12 cellular contexts compared by ENCODE assay signal in genomic region chr17:10633738-10634379, GRCh38. TPM values are rescaled to one million over a fixed set of nuclear protein-coding genes. Genes with fewer than 3 reads are reported as not detected.
A peak's percentile ranks its signal among the peaks of the same experiment; 100 is the strongest.
DNase-seq lines count a peak whose midpoint lies in the region; ATAC-seq and TF ChIP-seq lines count a peak whose summit lies in the region.
"Had no signal": no experiment of that assay in that cellular context is flagged by ENCODE, and none has a peak within 500 bp of the region (broad histone marks: within the 10 kb centered on the region; RNA-seq: fewer than 3 reads in every experiment).

No MANE protein-coding gene starts in this region.

- no peaks in the 10 kb centered on the region for H3K27me3 Mint-ChIP-seq in mesothelial cell of epicardium (ENCODE audit: low read depth)
- H3K27me3 Mint-ChIP-seq: activated CD4-positive, alpha-beta T cell treated with anti-CD3 and anti-CD28 coated beads, Interleukin-2, amount 10 ng/mL, durations not matched to agents 24 days and 14 days had no signal

- 78 to 84% methylated on average over 8 to 15 of the region's 15 CpGs for WGBS in transverse colon (ENCODE audit: low coverage in 1 of 2), 2 donors

- H3K4me3 Mint-ChIP-seq in mesothelial cell of epicardium, result no peak overlapping the region
- H3K4me3 Mint-ChIP-seq: activated CD4-positive, alpha-beta T cell treated with anti-CD3 and anti-CD28 coated beads, Interleukin-2, amount 10 ng/mL, durations not matched to agents 24 days and 14 days; nephron had no signal

- H3K27me3 ChIP-seq in OCI-LY3 (ENCODE audit: low read depth, low read length), result no peaks in the 10 kb centered on the region
- no peaks in the 10 kb centered on the region for H3K27me3 ChIP-seq in transverse colon

- H3K27ac Mint-ChIP-seq in mesothelial cell of epicardium, result no peak overlapping the region
- H3K27ac Mint-ChIP-seq: activated CD4-positive, alpha-beta T cell treated with anti-CD3 and anti-CD28 coated beads, Interleukin-2, amount 10 ng/mL, durations not matched to agents 24 days and 14 days; nephron had no signal

- H3K27ac ChIP-seq in OCI-LY3 (ENCODE audit: low read length) (no peak overlapping the region), transverse colon (no peak overlapping the region)
- H3K27ac ChIP-seq: RWPE1 had no signal

- no peaks in the 10 kb centered on the region for H3K79me2 ChIP-seq in OCI-LY3 (ENCODE audit: low read length)

- in situ Hi-C loops in transverse colon (cut with MboI; ENCODE audit: low pct_ligation_motif_present in 1 of 4, low pct_unique_long_range_greater_than_20kb in 1 of 4, low sequenced_read_pairs in 3 of 4), result loop anchor here in 3 of 4 donors (25.0 kb wide), 2 partner anchors 203 to 503 kb away; partner anchors contain the start of gene PIRT (in 2 of the 3)

- H3K4me3 ChIP-seq in OCI-LY3 (ENCODE audit: low read length) (peak overlapping the region; percentile 34), transverse colon (no peak overlapping the region)

- no peak for TF ChIP-seq POLR2A in transverse colon (IDR thresholded peaks at IDR 0.05)

- H3K36me3 ChIP-seq in OCI-LY3 (replicated peaks; ENCODE audit: low read depth, low read length) (no peaks in the 10 kb centered on the region), transverse colon (peaks cover 0 to 3% (median 0%) of the 10 kb centered on the region in 4 donors)

- H3K4me1 ChIP-seq in OCI-LY3 (ENCODE audit: low read length) (peaks cover 17% of the 10 kb centered on the region), transverse colon (no peaks in the 10 kb centered on the region)

- peaks cover 6% of the 10 kb centered on the region; the same call in 1 of the 2 replicates for H4K20me1 ChIP-seq in OCI-LY3 (ENCODE audit: insufficient read depth, low read length)

- TF ChIP-seq EP300 in transverse colon (IDR thresholded peaks at IDR 0.05; ENCODE audit: low read depth), result no peak

- peaks cover 2% of the 10 kb centered on the region for H3K4me1 Mint-ChIP-seq in mesothelial cell of epicardium

- H2AFZ ChIP-seq in OCI-LY3 (ENCODE audit: low read depth, low read length), result no peak overlapping the region

- ATAC-seq in GM18520 (IDR thresholded peaks at IDR 0.05; ENCODE audit: unreplicated experiment) (peak; percentile 90), GM21367 (IDR thresholded peaks at IDR 0.05; ENCODE audit: unreplicated experiment) (peak; percentile 94), HG03045 (IDR thresholded peaks at IDR 0.05; ENCODE audit: unreplicated experiment) (peak; percentile 84)

- H3K9me3 ChIP-seq in OCI-LY3 (ENCODE audit: insufficient read depth, low read length) (no peaks in the 10 kb centered on the region), transverse colon (no peaks in the 10 kb centered on the region)

- DNase-seq in mesothelial cell of epicardium (ENCODE audit: low spot score in 2 of 2, unreplicated experiment in 2 of 2) (no peak), transverse colon (no peak), HUDEP-2 (lab: John Stamatoyannopoulos, UW; ENCODE audit: unreplicated experiment in 76 of 76) (no peak)
- no peak for DNase-seq in stimulated activated naive CD4-positive, alpha-beta T cell (lab: John Stamatoyannopoulos, UW)
- DNase-seq: activated CD4-positive, alpha-beta T cell treated with anti-CD3 and anti-CD28 coated beads, Interleukin-2, amount 10 ng/mL, durations not matched to agents 24 days and 14 days; NCI-H1436 treated with DMSO at 0.1 percent for 48 hours had no signal

- H3K9ac ChIP-seq in OCI-LY3 (ENCODE audit: low read length), result no peak overlapping the region

- peak overlapping the region; percentile 68 for H3K4me2 ChIP-seq in OCI-LY3 (ENCODE audit: low read length)

- H3K36me3 Mint-ChIP-seq in mesothelial cell of epicardium, result peaks cover 22% of the 10 kb centered on the region

- intact Hi-C loops in transverse colon (cut with DNase I; ENCODE audit: low total_unique reads), result no loop called here

- no peaks in the 10 kb centered on the region for H3K9me3 Mint-ChIP-seq in mesothelial cell of epicardium
- H3K9me3 Mint-ChIP-seq: activated CD4-positive, alpha-beta T cell treated with anti-CD3 and anti-CD28 coated beads, Interleukin-2, amount 10 ng/mL, durations not matched to agents 24 days and 14 days; nephron had no signal

- TF ChIP-seq CTCF in OCI-LY3 (IDR thresholded peaks at IDR 0.05; ENCODE audit: low read depth, low read length) (no peak), mesothelial cell of epicardium (IDR thresholded peaks at IDR 0.05; ENCODE audit: unreplicated experiment) (no peak), transverse colon (IDR thresholded peaks at IDR 0.05) (no peak)

RNA-seq across cellular contexts. Expression of gene MYH3, which starts 23.2 kb away (rescaled TPM):
- total RNA-seq in mesothelial cell of epicardium (3.7 to 4.3 TPM (median 3.7 TPM) in 3 replicates), transverse colon (1 to 10 TPM; 2.2 to 6.6 (median 3.6) TPM)
